ENCODE assay signal across 13 cellular contexts in genomic region chr18:13378150-13378549, GRCh38.
A peak's percentile ranks its signal among the peaks of the same experiment; 100 is the strongest.
DNase-seq lines count a peak whose midpoint lies in the region; ATAC-seq, FAIRE-seq and TF ChIP-seq lines count a peak whose summit lies in the region.
"Had no signal": no experiment of that assay in that cellular context is flagged by ENCODE, and none has a peak within 500 bp of the region (broad histone marks: within the 10 kb centered on the region; RNA-seq: fewer than 3 reads in every experiment).

No MANE protein-coding gene starts in this region.

- H3K9me3 ChIP-seq in H1 (ENCODE audit: insufficient read depth in 2 of 2, low read depth in 1 of 2, low read length in 1 of 2): no peaks in the 10 kb centered on the region
- no peaks in the 10 kb centered on the region for H3K9me3 ChIP-seq in thymus (ENCODE audit: control insufficient read depth)

- H3K36me3 ChIP-seq in H1 (ENCODE audit: control insufficient read depth in 2 of 4, insufficient read depth in 4 of 4, low read length in 3 of 4) (no peaks in the 10 kb centered on the region), thymus (ENCODE audit: control insufficient read depth, insufficient read depth) (peaks cover 12% of the 10 kb centered on the region)

- POLR2A ChIA-PET in activated CD8-positive, alpha-beta T cell treated with anti-CD3 and anti-CD28 coated beads, Interleukin-2, amount 10 ng/mL, durations not matched to agents 7 days and 5 days (lab: Charles Lee): interaction anchor here (1.0 kb wide), 2 partner anchors 29 to 112 kb away, joined by 3 read pairs; no protein-coding TSS in a partner anchor
- POLR2A ChIA-PET in H1 (lab: Charles Lee; ENCODE audit: partially characterized antibody): no interaction called here
- POLR2A ChIA-PET in GM10248 (lab: Yijun Ruan, JAX): no interaction called here

- no peaks in the 10 kb centered on the region; the same call in 1 of the 2 replicates for H3K23me2 ChIP-seq in H1 (ENCODE audit: low read depth, low read length)

- peak; percentile 73 for DNase-seq in cardiac septum (ENCODE audit: low spot score)
- DNase-seq in Right ventricle myocardium inferior (ENCODE audit: missing footprints): no peak
- no peak for DNase-seq in activated CD8-positive, alpha-beta T cell treated with anti-CD3 and anti-CD28 coated beads, Interleukin-2, amount 10 ng/mL, durations not matched to agents 7 days and 5 days
- DNase-seq in H1 (ENCODE audit: low read depth in 1 of 2, low spot score in 2 of 2): no peak
- no peak for DNase-seq in dermis blood vessel endothelial cell
- no peak for DNase-seq in GM10248 (ENCODE audit: extremely low spot score)
- DNase-seq: cerebellar nuclear complex, NCI-H2171 treated with DMSO at 0.1 percent for 48 hours had no signal

- H3K18ac ChIP-seq in H1 (ENCODE audit: extremely low read depth, low read length): no peak overlapping the region

- H3K4me1 Mint-ChIP-seq in activated CD8-positive, alpha-beta T cell treated with anti-CD3 and anti-CD28 coated beads, Interleukin-2, amount 10 ng/mL, durations not matched to agents 7 days and 5 days (ENCODE audit: low read depth): peaks cover 82% of the 10 kb centered on the region

- intact Hi-C loops in cardiac septum (cut with DNase I): loop anchor here (5.0 kb wide), 3 partner anchors 59 to 149 kb away; no protein-coding TSS in a partner anchor
- intact Hi-C loops in Right ventricle myocardium inferior (cut with DNase I): loop anchor here (2.0 kb wide), 1 partner anchor 155 kb away; no protein-coding TSS in a partner anchor

- no peaks in the 10 kb centered on the region for H3K79me2 ChIP-seq in H1 (ENCODE audit: control insufficient read depth in 1 of 2, insufficient read depth in 2 of 2, low read length in 2 of 2)
- H3K79me2 ChIP-seq: hepatocyte had no signal

- 0 out of 2 replicates have a peak overlapping the region, but pooled peaks have one; percentile 13 for H2AK5ac ChIP-seq in H1 (ENCODE audit: low read depth, low read length)

- H3K4me1 ChIP-seq in H1 (replicated peaks in 1 of 4; ENCODE audit: control insufficient read depth in 3 of 4, insufficient read depth in 4 of 4, low read length in 3 of 4) (no peaks in the 10 kb centered on the region; a peak in 3 of 7 replicates), thymus (ENCODE audit: control insufficient read depth, insufficient read depth, low read length) (peaks cover 73% of the 10 kb centered on the region)

- H3K4me3 ChIP-seq in H1 (ENCODE audit: extremely low read depth in 1 of 4, insufficient read depth in 2 of 4, low read depth in 3 of 4, low read length in 4 of 4) (no peak overlapping the region), thymus (ENCODE audit: low read length) (no peak overlapping the region)
- H3K4me3 ChIP-seq: hepatocyte had no signal

- H3K27me3 ChIP-seq in H1 (replicated peaks in 1 of 4; ENCODE audit: control insufficient read depth in 3 of 4, extremely low read depth in 1 of 4, insufficient read depth in 3 of 4, low read length in 3 of 4) (no peaks in the 10 kb centered on the region), thymus (ENCODE audit: control insufficient read depth, insufficient read depth) (no peaks in the 10 kb centered on the region)
- H3K27me3 ChIP-seq: hepatocyte had no signal

- H3K27ac ChIP-seq in H1 (ENCODE audit: low read depth, low read length): no peak overlapping the region
- H3K27ac ChIP-seq in thymus (ENCODE audit: low read depth): peak overlapping the region; percentile 71
- H3K27ac ChIP-seq: hepatocyte had no signal

- H2BK12ac ChIP-seq in H1 (ENCODE audit: low read depth, low read length): no peak overlapping the region

- no peak for TF ChIP-seq EP300 in H1 (IDR thresholded peaks at IDR 0.05; ENCODE audit: borderline replicate concordance in 1 of 2, low read depth in 2 of 2, low read length in 2 of 2)

- no peak for TF ChIP-seq RAD21 in H1 (IDR thresholded peaks at IDR 0.05 in 1 of 2, conservative IDR thresholded peaks at IDR 0.05 in 1 of 2; ENCODE audit: low read depth in 2 of 2, low read length in 2 of 2)

- ATAC-seq in Right ventricle myocardium inferior: no peak
- ATAC-seq in activated CD8-positive, alpha-beta T cell treated with anti-CD3 and anti-CD28 coated beads, Interleukin-2, amount 10 ng/mL, durations not matched to agents 7 days and 5 days: no peak
- no peak for ATAC-seq in HG02588 (IDR thresholded peaks at IDR 0.05; ENCODE audit: unreplicated experiment)
- ATAC-seq: esophagus mucosa had no signal

- no peak overlapping the region; the same call in 1 of the 2 replicates for H4K8ac ChIP-seq in H1 (ENCODE audit: extremely low read depth, insufficient read depth, low read length)

- no peak overlapping the region; a peak in 1 of 7 replicates for H3K9ac ChIP-seq in H1 (replicated peaks in 1 of 4; ENCODE audit: extremely low read depth in 1 of 4, low read depth in 3 of 4, low read length in 3 of 4)

- no peak overlapping the region for H2BK15ac ChIP-seq in H1 (ENCODE audit: low read length)

- H3K27me3 Mint-ChIP-seq in activated CD8-positive, alpha-beta T cell treated with anti-CD3 and anti-CD28 coated beads, Interleukin-2, amount 10 ng/mL, durations not matched to agents 7 days and 5 days (ENCODE audit: low read depth): no peaks in the 10 kb centered on the region

- FAIRE-seq in H1 (lab: Jason Lieb, UNC): no peak
- FAIRE-seq: GM12891 had no signal

- no peaks in the 10 kb centered on the region for H3K36me3 Mint-ChIP-seq in activated CD8-positive, alpha-beta T cell treated with anti-CD3 and anti-CD28 coated beads, Interleukin-2, amount 10 ng/mL, durations not matched to agents 7 days and 5 days (ENCODE audit: low read depth)

- no peak overlapping the region for H3K56ac ChIP-seq in H1 (replicated peaks; ENCODE audit: insufficient read length, low read depth, low read length)

- no peak overlapping the region for H3K14ac ChIP-seq in H1 (ENCODE audit: insufficient read length)

- CTCF ChIA-PET in activated CD8-positive, alpha-beta T cell treated with anti-CD3 and anti-CD28 coated beads, Interleukin-2, amount 10 ng/mL, durations not matched to agents 7 days and 5 days (lab: Charles Lee): interaction anchor here (1.6 to 5.9 kb wide), 3 partner anchors 13 to 162 kb away, joined by 3 to 33 read pairs (median 3); no protein-coding TSS in a partner anchor
- CTCF ChIA-PET in H1 (lab: Charles Lee; ENCODE audit: partially characterized antibody) (interaction anchor here (1.1 to 1.2 kb wide), 2 partner anchors 106 to 162 kb away, joined by 3 to 4 read pairs; no protein-coding TSS in a partner anchor), GM10248 (lab: Yijun Ruan, JAX) (no interaction called here)

- no peak overlapping the region for H2AFZ ChIP-seq in H1 (ENCODE audit: low read length)
- H2AFZ ChIP-seq: hepatocyte had no signal

- 90% methylated on average over 9 of the region's 9 CpGs; no CpG with 5 or more reads in 1 of the 2 experiments for whole genome bisulfite sequencing in H1 (ENCODE audit: extremely low coverage in 1 of 2, insufficient coverage in 1 of 2, insufficient read length in 1 of 2, insufficient replicate concordance in 2 of 2, low coverage in 1 of 2, low lambda C conversion rate in 2 of 2, missing lambda C conversion rate in 1 of 2), 2 experiments
- WGBS in thymus: 73% methylated on average over 9 of the region's 9 CpGs

- H3K9me3 Mint-ChIP-seq in activated CD8-positive, alpha-beta T cell treated with anti-CD3 and anti-CD28 coated beads, Interleukin-2, amount 10 ng/mL, durations not matched to agents 7 days and 5 days (ENCODE audit: insufficient read depth): no peaks in the 10 kb centered on the region

- TF ChIP-seq CTCF in H1 (IDR thresholded peaks at IDR 0.05; ENCODE audit: control extremely low read depth in 1 of 3, insufficient read depth in 1 of 3, low read depth in 1 of 3, low read length in 3 of 3) (no peak), GM10248 (IDR thresholded peaks at IDR 0.05; ENCODE audit: control extremely low read depth, extremely low read depth, low read depth, missing control alignments) (no peak)

- no peak overlapping the region for H2BK20ac ChIP-seq in H1 (ENCODE audit: low read length)

- TF ChIP-seq POLR2A in H1 (IDR thresholded peaks at IDR 0.05; ENCODE audit: control extremely low read depth in 1 of 2, low read depth in 2 of 2, low read length in 2 of 2): no peak

- no peak overlapping the region for H3K4me3 Mint-ChIP-seq in activated CD8-positive, alpha-beta T cell treated with anti-CD3 and anti-CD28 coated beads, Interleukin-2, amount 10 ng/mL, durations not matched to agents 7 days and 5 days

- H4K20me1 ChIP-seq in H1 (replicated peaks in 1 of 2; ENCODE audit: control insufficient read depth in 1 of 2, insufficient read depth in 2 of 2, low read length in 2 of 2): no peaks in the 10 kb centered on the region

- peak overlapping the region; percentile 82 for H3K27ac Mint-ChIP-seq in activated CD8-positive, alpha-beta T cell treated with anti-CD3 and anti-CD28 coated beads, Interleukin-2, amount 10 ng/mL, durations not matched to agents 7 days and 5 days

- no peak overlapping the region for H4K5ac ChIP-seq in H1 (ENCODE audit: insufficient read length, low read depth, low read length)

- H3K4me2 ChIP-seq in H1 (ENCODE audit: insufficient read depth in 1 of 2, low read depth in 2 of 2, low read length in 2 of 2): no peak overlapping the region
- H3K4me2 ChIP-seq: hepatocyte had no signal

- H2BK5ac ChIP-seq in H1 (ENCODE audit: low read depth, low read length): no peak overlapping the region

- H3K23ac ChIP-seq in H1 (ENCODE audit: insufficient read length): no peak overlapping the region

- H3K79me1 ChIP-seq in H1 (ENCODE audit: low read depth, low read length): no peaks in the 10 kb centered on the region

- no peak overlapping the region for H3K4ac ChIP-seq in H1 (replicated peaks; ENCODE audit: insufficient read length, low read depth, low read length)

- no peak overlapping the region for H2BK120ac ChIP-seq in H1 (replicated peaks; ENCODE audit: low read depth, low read length)

- H4K91ac ChIP-seq in H1 (replicated peaks; ENCODE audit: insufficient read length, low read length): no peak overlapping the region

TF ChIP-seq in H1, 55 proteins besides CTCF, POLR2A, EP300 and RAD21 (continues in another document):
- TF ChIP-seq KDM1A (IDR thresholded peaks at IDR 0.05; ENCODE audit: borderline replicate concordance, low read length) (no peak), CBX5 (IDR thresholded peaks at IDR 0.05; ENCODE audit: low read depth, low read length) (no peak), TAF7 (optimal IDR thresholded peaks at IDR 0.05; ENCODE audit: borderline replicate concordance, low read depth, low read length) (no peak), GTF2F1 (IDR thresholded peaks at IDR 0.05; ENCODE audit: borderline replicate concordance, low read depth, low read length) (no peak), MAFK (IDR thresholded peaks at IDR 0.05; ENCODE audit: low read depth, low read length) (no peak), RXRA (IDR thresholded peaks at IDR 0.05; ENCODE audit: insufficient read depth, low read depth, low read length) (no peak), ATF3 (IDR thresholded peaks at IDR 0.05; ENCODE audit: insufficient read depth, low read depth, low read length) (no peak), JUND (IDR thresholded peaks at IDR 0.05; ENCODE audit: low read length) (no peak), SIN3A (conservative IDR thresholded peaks at IDR 0.05 in 1 of 2, IDR thresholded peaks at IDR 0.05 in 1 of 2; ENCODE audit: low read depth in 1 of 2, low read length in 2 of 2) (no peak)
